Comparison of ENCODE assay signal across 30 cellular contexts in genomic region chr6:21918081-21918480, GRCh38.
DNase-seq lines count a peak whose midpoint lies in the region; ATAC-seq, FAIRE-seq and TF ChIP-seq lines count a peak whose summit lies in the region.
"Had no signal": no experiment of that assay in that cellular context is flagged by ENCODE, and none has a peak within 500 bp of the region (broad histone marks: within the 10 kb centered on the region; RNA-seq: fewer than 3 reads in every experiment).

No MANE protein-coding gene starts in this region.

- H3K79me2 ChIP-seq in mesendoderm (ENCODE audit: control insufficient read depth, insufficient read depth, low read length) (peaks cover 5% of the 10 kb centered on the region), PC-3 (ENCODE audit: low read length) (no peaks in the 10 kb centered on the region)

- no peaks in the 10 kb centered on the region for H3K27me3 Mint-ChIP-seq in Caco-2 (ENCODE audit: insufficient read depth, unreplicated experiment)
- no peaks in the 10 kb centered on the region for H3K27me3 Mint-ChIP-seq in activated T-cell treated with anti-CD3 and anti-CD28 coated beads, Interleukin-2, amount 50 U/mL, for 72 hours (ENCODE audit: low read depth)
- H3K27me3 Mint-ChIP-seq: activated naive CD4-positive, alpha-beta T cell treated with anti-CD3 and anti-CD28 coated beads, Interleukin-2, amount 10 ng/mL, durations not matched to agents 7 days and 5 days; CD4-positive, CD25-positive, alpha-beta regulatory T cell; stimulated activated memory B cell treated with anti-CD40 and anti-IgM and Interleukin-4, amounts not matched to agents 10 μg/mL and 1 μg/mL and 100 μg/mL, for 72 hours had no signal

- H3K9me3 ChIP-seq in Caco-2 (no peaks in the 10 kb centered on the region), PC-3 (ENCODE audit: low read length) (no peaks in the 10 kb centered on the region), esophagus squamous epithelium (no peaks in the 10 kb centered on the region)
- H3K9me3 ChIP-seq: breast epithelium, heart left ventricle, neutrophil, psoas muscle, sigmoid colon, suprapubic skin, uterus had no signal

- H3K9ac ChIP-seq in mesendoderm (ENCODE audit: low read length) (no peak overlapping the region), PC-3 (ENCODE audit: low read length) (no peak overlapping the region)

- no peak overlapping the region for H4K5ac ChIP-seq in mesendoderm (ENCODE audit: low read length)

- no peak for TF ChIP-seq POLR2A in esophagus squamous epithelium (IDR thresholded peaks at IDR 0.05)

- WGBS in mesendoderm (ENCODE audit: extremely low coverage, insufficient coverage, low lambda C conversion rate): no CpG with 5 or more reads among the region's 7 CpGs
- WGBS in esophagus squamous epithelium, 2 donors: 22 to 46% methylated on average over 7 of the region's 7 CpGs

- no peak overlapping the region for H4K8ac ChIP-seq in mesendoderm (ENCODE audit: low read depth, low read length)

- POLR2A ChIA-PET in Caco-2 (lab: Charles Lee): interaction anchor here (0.5 kb wide), 1 partner anchor 323 kb away, joined by 3 read pairs; no protein-coding TSS in a partner anchor
- POLR2A ChIA-PET in PC-3 (lab: Charles Lee; ENCODE audit: unreplicated experiment): interaction anchor here (0.6 kb wide), 1 partner anchor 324 kb away, joined by 7 read pairs; no protein-coding TSS in a partner anchor

- H3K27ac Mint-ChIP-seq in Caco-2 (ENCODE audit: unreplicated experiment): peak overlapping the region; percentile 69
- no peak overlapping the region for H3K27ac Mint-ChIP-seq in activated T-cell treated with anti-CD3 and anti-CD28 coated beads, Interleukin-2, amount 50 U/mL, for 72 hours
- H3K27ac Mint-ChIP-seq: activated naive CD4-positive, alpha-beta T cell treated with anti-CD3 and anti-CD28 coated beads, Interleukin-2, amount 10 ng/mL, durations not matched to agents 7 days and 5 days; CD4-positive, CD25-positive, alpha-beta regulatory T cell; HFFc6; stimulated activated memory B cell treated with anti-CD40 and anti-IgM and Interleukin-4, amounts not matched to agents 10 μg/mL and 1 μg/mL and 100 μg/mL, for 72 hours had no signal

- H3K4me3 Mint-ChIP-seq in Caco-2 (ENCODE audit: unreplicated experiment): no peak overlapping the region
- no peak overlapping the region for H3K4me3 Mint-ChIP-seq in activated T-cell treated with anti-CD3 and anti-CD28 coated beads, Interleukin-2, amount 50 U/mL, for 72 hours
- H3K4me3 Mint-ChIP-seq: activated naive CD4-positive, alpha-beta T cell treated with anti-CD3 and anti-CD28 coated beads, Interleukin-2, amount 10 ng/mL, durations not matched to agents 7 days and 5 days; activated T-cell treated with anti-CD3 and anti-CD28 coated beads, Interleukin-2, amount 50 U/mL, for 4 hours; CD4-positive, CD25-positive, alpha-beta regulatory T cell; HFFc6; IgD-negative memory B cell; stimulated activated memory B cell treated with anti-CD40 and anti-IgM and Interleukin-4, amounts not matched to agents 10 μg/mL and 1 μg/mL and 100 μg/mL, for 72 hours had no signal

- no peak overlapping the region for H2AK5ac ChIP-seq in mesendoderm (ENCODE audit: low read length)

- no peaks in the 10 kb centered on the region for H3K36me3 ChIP-seq in Caco-2 (ENCODE audit: control insufficient read depth, insufficient read depth, low read length)
- H3K36me3 ChIP-seq in bronchial epithelial cell (ENCODE audit: control insufficient read depth, insufficient read depth, low read length): no peaks in the 10 kb centered on the region
- no peaks in the 10 kb centered on the region for H3K36me3 ChIP-seq in mesendoderm (ENCODE audit: control insufficient read depth, insufficient read depth, low read length)
- no peaks in the 10 kb centered on the region for H3K36me3 ChIP-seq in PC-3 (ENCODE audit: low read depth, low read length)
- H3K36me3 ChIP-seq in esophagus squamous epithelium: no peaks in the 10 kb centered on the region
- H3K36me3 ChIP-seq: breast epithelium, heart left ventricle, neutrophil, sigmoid colon, suprapubic skin, uterus had no signal

- H3K4me2 ChIP-seq in mesendoderm (ENCODE audit: low read length) (no peak overlapping the region), PC-3 (ENCODE audit: low read length) (no peak overlapping the region)

- intact Hi-C loops in Caco-2 (cut with micrococcal nuclease; ENCODE audit: unreplicated experiment): loop anchor here (1.0 to 5.0 kb wide), 2 partner anchors 33 to 91 kb away; no protein-coding TSS in a partner anchor
- intact Hi-C loops in PC-3 (cut with micrococcal nuclease): no loop called here
- intact Hi-C loops in esophagus squamous epithelium (cut with DNase I): no loop called here

- H3K23ac ChIP-seq in mesendoderm (ENCODE audit: low read length): peak overlapping the region; percentile 29

- H2BK120ac ChIP-seq in mesendoderm (ENCODE audit: low read depth, low read length): no peak overlapping the region

- CTCF ChIA-PET in Caco-2 (lab: Charles Lee) (no interaction called here), PC-3 (lab: Charles Lee) (interaction anchor here (0.6 kb wide), 1 partner anchor 44 kb away, joined by 3 read pairs; no protein-coding TSS in a partner anchor)

- H2BK5ac ChIP-seq in mesendoderm (ENCODE audit: low read length): no peak overlapping the region

- no peaks in the 10 kb centered on the region for H3F3A ChIP-seq in PC-3 (ENCODE audit: low read length, unreplicated experiment)

- H3K4me1 ChIP-seq in Caco-2 (peaks cover 20% of the 10 kb centered on the region), mesendoderm (ENCODE audit: control insufficient read depth, low read depth, low read length) (peaks cover 3% of the 10 kb centered on the region), PC-3 (ENCODE audit: insufficient read depth, low read length) (peaks cover 14% of the 10 kb centered on the region), esophagus squamous epithelium (peaks cover 0 to 32% (median 0%) of the 10 kb centered on the region in 3 donors)
- H3K4me1 ChIP-seq: breast epithelium, psoas muscle, uterus had no signal

- H3K18ac ChIP-seq in mesendoderm (ENCODE audit: low read length): no peak overlapping the region

- DNase-seq in Caco-2: peak; percentile 45 to 49
- DNase-seq in NCI-H2171 (lab: John Stamatoyannopoulos, UW): peak; percentile 26
- DNase-seq in bronchial epithelial cell (ENCODE audit: low read depth): peak; percentile 59
- no peak for DNase-seq in mesendoderm
- no peak for DNase-seq in NCI-H2196 treated with DMSO at 0.1 percent for 48 hours (lab: John Stamatoyannopoulos, UW; ENCODE audit: unreplicated experiment)
- DNase-seq in PC-3: no peak
- no peak for DNase-seq in esophagus squamous epithelium (lab: John Stamatoyannopoulos, UW)
- no peak for DNase-seq in activated T-cell treated with anti-CD3 and anti-CD28 coated beads, Interleukin-2, amount 50 U/mL, for 72 hours
- DNase-seq: activated CD4-positive, alpha-beta T cell treated with anti-CD3 and anti-CD28 coated beads for 48 hours; activated naive CD4-positive, alpha-beta T cell treated with anti-CD3 and anti-CD28 coated beads, Interleukin-2, amount 10 ng/mL, durations not matched to agents 7 days and 5 days; activated T-cell treated with anti-CD3 and anti-CD28 coated beads, Interleukin-2, amount 50 U/mL, for 4 hours; CD4-positive, CD25-positive, alpha-beta regulatory T cell; EL; heart left ventricle; HFFc6; left cardiac atrium; mesenchymal stem cell; NCI-H1105 treated with DMSO at 0.1 percent for 48 hours; NCI-H2029 treated with DMSO at 0.1 percent for 48 hours; psoas muscle; SHP77 treated with DMSO at 0.1 percent for 48 hours; sigmoid colon; stimulated activated CD4-positive, alpha-beta T cell treated with anti-CD3 and anti-CD28 coated beads, Interleukin-4, amount 100 ng/mL, for 4 hours; uterus had no signal

- peaks cover 13% of the 10 kb centered on the region for H3K4me1 Mint-ChIP-seq in Caco-2 (ENCODE audit: low read depth, unreplicated experiment)
- H3K4me1 Mint-ChIP-seq in activated T-cell treated with anti-CD3 and anti-CD28 coated beads, Interleukin-2, amount 50 U/mL, for 72 hours (ENCODE audit: low read depth): peaks cover 28% of the 10 kb centered on the region

- H2AFZ ChIP-seq in PC-3 (ENCODE audit: low read length): no peak overlapping the region

- TF ChIP-seq CTCF in Caco-2 (IDR thresholded peaks at IDR 0.05; ENCODE audit: insufficient read depth in 1 of 2, low read depth in 1 of 2, low read length in 1 of 2, severe bottlenecking in 1 of 2, unreplicated experiment in 1 of 2) (no peak), bronchial epithelial cell (IDR thresholded peaks at IDR 0.05; ENCODE audit: insufficient read depth, low read length, severe bottlenecking) (no peak), PC-3 (conservative IDR thresholded peaks at IDR 0.05; ENCODE audit: low read depth, low read length) (no peak), esophagus squamous epithelium (IDR thresholded peaks at IDR 0.05) (no peak)

- H3K9me3 Mint-ChIP-seq in Caco-2 (ENCODE audit: unreplicated experiment): no peaks in the 10 kb centered on the region
- H3K9me3 Mint-ChIP-seq in activated T-cell treated with anti-CD3 and anti-CD28 coated beads, Interleukin-2, amount 50 U/mL, for 72 hours: peaks cover 0 to 1% of the 10 kb centered on the region in 2 donors
- H3K9me3 Mint-ChIP-seq: activated T-cell treated with anti-CD3 and anti-CD28 coated beads, Interleukin-2, amount 50 U/mL, for 4 hours; HFFc6; IgD-negative memory B cell; stimulated activated memory B cell treated with anti-CD40 and anti-IgM and Interleukin-4, amounts not matched to agents 10 μg/mL and 1 μg/mL and 100 μg/mL, for 72 hours had no signal

- H3K4me3 ChIP-seq in Caco-2 (ENCODE audit: low read depth, low read length) (no peak overlapping the region), bronchial epithelial cell (ENCODE audit: low read depth, low read length) (no peak overlapping the region), mesendoderm (ENCODE audit: low read length) (no peak overlapping the region), PC-3 (ENCODE audit: low read length) (no peak overlapping the region), esophagus squamous epithelium (no peak overlapping the region)
- H3K4me3 ChIP-seq: breast epithelium, heart left ventricle, psoas muscle, sigmoid colon, suprapubic skin, uterus had no signal

- no peaks in the 10 kb centered on the region for H3K9me2 ChIP-seq in PC-3 (replicated peaks; ENCODE audit: low read length)

- BruUV-seq in Caco-2 (replicated peaks; lab: Mats Ljungman, UMichigan): no TSS peak
- BruUV-seq in PC-3 (replicated peaks; lab: Mats Ljungman, UMichigan): no TSS peak

- ATAC-seq in PC-3: no peak
- ATAC-seq in activated T-cell treated with anti-CD3 and anti-CD28 coated beads, Interleukin-2, amount 50 U/mL, for 72 hours (replicated peaks in 1 of 2): no peak
- ATAC-seq: activated T-cell treated with anti-CD3 and anti-CD28 coated beads, Interleukin-2, amount 50 U/mL, for 4 hours; heart left ventricle; left cardiac atrium; psoas muscle; stimulated activated memory B cell treated with anti-CD40 and anti-IgM and Interleukin-4, amounts not matched to agents 10 μg/mL and 1 μg/mL and 100 μg/mL, for 72 hours had no signal

- no peak overlapping the region for H3K4ac ChIP-seq in mesendoderm (ENCODE audit: low read depth, low read length)

- H3K56ac ChIP-seq in mesendoderm (ENCODE audit: low read length): peak overlapping the region; percentile 17

- FAIRE-seq in bronchial epithelial cell (lab: Jason Lieb, UNC): no peak
- FAIRE-seq: GM12892 had no signal

- peaks cover 5% of the 10 kb centered on the region for H3K36me3 Mint-ChIP-seq in Caco-2 (ENCODE audit: insufficient read depth, unreplicated experiment)
- H3K36me3 Mint-ChIP-seq in activated T-cell treated with anti-CD3 and anti-CD28 coated beads, Interleukin-2, amount 50 U/mL, for 72 hours (ENCODE audit: insufficient read depth in 2 of 2): peaks cover 0 to 1% of the 10 kb centered on the region in 2 donors
- H3K36me3 Mint-ChIP-seq: activated naive CD4-positive, alpha-beta T cell treated with anti-CD3 and anti-CD28 coated beads, Interleukin-2, amount 10 ng/mL, durations not matched to agents 7 days and 5 days; CD4-positive, CD25-positive, alpha-beta regulatory T cell; IgD-negative memory B cell; stimulated activated memory B cell treated with anti-CD40 and anti-IgM and Interleukin-4, amounts not matched to agents 10 μg/mL and 1 μg/mL and 100 μg/mL, for 72 hours had no signal

- H2BK15ac ChIP-seq in mesendoderm (replicated peaks; ENCODE audit: low read depth): no peak overlapping the region

- H3K27me3 ChIP-seq in Caco-2 (replicated peaks; ENCODE audit: control insufficient read depth, insufficient read depth, low read length): no peaks in the 10 kb centered on the region
- no peaks in the 10 kb centered on the region for H3K27me3 ChIP-seq in bronchial epithelial cell (ENCODE audit: control insufficient read depth, insufficient read depth, low read length)
- H3K27me3 ChIP-seq in mesendoderm (ENCODE audit: insufficient read depth, low read length, poor library complexity): no peaks in the 10 kb centered on the region
- no peaks in the 10 kb centered on the region for H3K27me3 ChIP-seq in PC-3 (ENCODE audit: low read length)
- no peaks in the 10 kb centered on the region for H3K27me3 ChIP-seq in esophagus squamous epithelium
- H3K27me3 ChIP-seq: breast epithelium, heart left ventricle, neutrophil, sigmoid colon, suprapubic skin, uterus had no signal

- peaks cover 11% of the 10 kb centered on the region for H3K79me1 ChIP-seq in mesendoderm (ENCODE audit: low read length)

- H4K20me1 ChIP-seq in PC-3 (ENCODE audit: low read length): no peaks in the 10 kb centered on the region

- no peak overlapping the region for H3K27ac ChIP-seq in mesendoderm (ENCODE audit: low read depth, low read length)
- no peak overlapping the region for H3K27ac ChIP-seq in PC-3 (ENCODE audit: low read length)
- no peak overlapping the region for H3K27ac ChIP-seq in esophagus squamous epithelium
- H3K27ac ChIP-seq: breast epithelium, heart left ventricle, neutrophil, psoas muscle, sigmoid colon, suprapubic skin, uterus had no signal

Comparison
In these comparisons a context has a peak if more than half of its experiments do, and no peak if none do; other contexts are left out.
1. DNase-seq: peak in Caco-2 (2 of 2), NCI-H2171 (single experiment) and bronchial epithelial cell (single experiment); none in mesendoderm (single experiment), NCI-H2196 treated with DMSO at 0.1 percent for 48 hours (single experiment), PC-3 (single experiment), esophagus squamous epithelium (single experiment) and activated T-cell treated with anti-CD3 and anti-CD28 coated beads, Interleukin-2, amount 50 U/mL, for 72 hours (0 of 2).